Comparison of ENCODE assay signal across 1 cellular context in genomic region chr19:1250374-1251232, GRCh38.
TF ChIP-seq lines count a peak whose summit lies in the region.

No MANE protein-coding gene starts in this region.

TF ChIP-seq in HepG2, 621 proteins besides CTCF, POLR2A, EP300 and RAD21 (continued from another document and continues in another):
- TF ChIP-seq CREB3 (CRISPR knock-in tag; IDR thresholded peaks at IDR 0.05) (no peak), HMG20A (CRISPR knock-in tag; IDR thresholded peaks at IDR 0.05; ENCODE audit: borderline replicate concordance) (no peak), ZNF264 (CRISPR knock-in tag; IDR thresholded peaks at IDR 0.05) (no peak), SAFB2 (CRISPR knock-in tag; IDR thresholded peaks at IDR 0.05; ENCODE audit: borderline replicate concordance, low read depth) (no peak), SRSF4 (IDR thresholded peaks at IDR 0.05; ENCODE audit: low read depth, low read length, poor library complexity, severe bottlenecking) (peak; percentile 26), ZC3H13 (CRISPR knock-in tag; IDR thresholded peaks at IDR 0.05) (no peak), ZNF256 (CRISPR knock-in tag; conservative IDR thresholded peaks at IDR 0.05) (no peak), ELF4 (CRISPR knock-in tag; IDR thresholded peaks at IDR 0.05; ENCODE audit: borderline replicate concordance) (no peak), AGO1 (IDR thresholded peaks at IDR 0.05; ENCODE audit: low read depth, low read length, poor library complexity, severe bottlenecking) (no peak), ZNF318 (CRISPR knock-in tag; IDR thresholded peaks at IDR 0.05) (no peak), ZNF703 (CRISPR knock-in tag; IDR thresholded peaks at IDR 0.05; ENCODE audit: borderline replicate concordance) (no peak), MXD3 (CRISPR knock-in tag; IDR thresholded peaks at IDR 0.05) (no peak), RFXANK (CRISPR knock-in tag; IDR thresholded peaks at IDR 0.05) (no peak), SCMH1 (CRISPR knock-in tag; IDR thresholded peaks at IDR 0.05; ENCODE audit: borderline replicate concordance) (no peak), RFX1 (IDR thresholded peaks at IDR 0.05) (no peak), ZNF605 (CRISPR knock-in tag; IDR thresholded peaks at IDR 0.05) (no peak), MAFF (IDR thresholded peaks at IDR 0.05; ENCODE audit: low read depth, low read length) (no peak), KDM5A (IDR thresholded peaks at IDR 0.05; ENCODE audit: borderline replicate concordance, low read length) (peak; percentile 39; the same call in 1 of the 2 replicates), NFAT5 (CRISPR knock-in tag; IDR thresholded peaks at IDR 0.05) (no peak), JUNB (CRISPR knock-in tag; IDR thresholded peaks at IDR 0.05; ENCODE audit: borderline replicate concordance) (no peak), ZSCAN29 (CRISPR knock-in tag; conservative IDR thresholded peaks at IDR 0.05) (no peak), SALL1 (CRISPR knock-in tag; IDR thresholded peaks at IDR 0.05) (no peak), HIVEP1 (CRISPR knock-in tag; IDR thresholded peaks at IDR 0.05) (0 out of 2 replicates have a peak, but pooled peaks have one; percentile 19), DRAP1 (CRISPR knock-in tag; IDR thresholded peaks at IDR 0.05) (no peak), MXD1 (CRISPR knock-in tag; IDR thresholded peaks at IDR 0.05) (no peak), THRA (CRISPR knock-in tag; IDR thresholded peaks at IDR 0.05; ENCODE audit: borderline replicate concordance) (peak; percentile 27; the same call in 1 of the 2 replicates), CREB1 (IDR thresholded peaks at IDR 0.05) (no peak), CREB1 (CRISPR knock-in tag; IDR thresholded peaks at IDR 0.05) (no peak), PAXIP1 (CRISPR knock-in tag; conservative IDR thresholded peaks at IDR 0.05) (peak; percentile 52), ZBTB7B (CRISPR knock-in tag; IDR thresholded peaks at IDR 0.05) (0 out of 2 replicates have a peak, but pooled peaks have one; percentile 32), BCL6 (CRISPR knock-in tag; IDR thresholded peaks at IDR 0.05) (no peak), TAF1 (CRISPR knock-in tag; IDR thresholded peaks at IDR 0.05) (peak; percentile 14; the same call in 1 of the 2 replicates), TEF (CRISPR knock-in tag; IDR thresholded peaks at IDR 0.05) (no peak), IKZF4 (CRISPR knock-in tag; IDR thresholded peaks at IDR 0.05; ENCODE audit: borderline replicate concordance, low read depth, not compliant biosample characterization) (no peak), ZFY (CRISPR knock-in tag; IDR thresholded peaks at IDR 0.05) (peak; percentile 25; the same call in 1 of the 2 replicates), ZNF784 (CRISPR knock-in tag; IDR thresholded peaks at IDR 0.05; ENCODE audit: borderline replicate concordance) (no peak), ZNF549 (CRISPR knock-in tag; IDR thresholded peaks at IDR 0.05) (no peak), ZSCAN20 (CRISPR knock-in tag; IDR thresholded peaks at IDR 0.05; ENCODE audit: borderline replicate concordance) (no peak), ASH2L (IDR thresholded peaks at IDR 0.05; ENCODE audit: insufficient read length, low read depth, low read length) (peak; percentile 4)
